9 cellular contexts compared by ENCODE assay signal in genomic region chr1:42913426-42914091, GRCh38. TPM values are rescaled to one million over a fixed set of nuclear protein-coding genes. Genes with fewer than 3 reads are reported as not detected.
DNase-seq lines count a peak whose midpoint lies in the region; ATAC-seq and TF ChIP-seq lines count a peak whose summit lies in the region.
"Had no signal": no experiment of that assay in that cellular context is flagged by ENCODE, and none has a peak within 500 bp of the region (broad histone marks: within the 10 kb centered on the region; RNA-seq: fewer than 3 reads in every experiment).

No MANE protein-coding gene starts in this region.

- H3K27ac ChIP-seq in body of pancreas (no peak overlapping the region), iPS DF 6.9 (ENCODE audit: low read length) (no peak overlapping the region), smooth muscle cell (ENCODE audit: low read depth) (no peak overlapping the region)
- H3K27ac ChIP-seq: BLaER1 had no signal

- WGBS in body of pancreas, 2 donors: 43% methylated on average over 5 of the region's 5 CpGs
- WGBS in iPS DF 6.9 (ENCODE audit: insufficient coverage, insufficient read length): no CpG with 5 or more reads among the region's 5 CpGs
- 56% methylated on average over 5 of the region's 5 CpGs for WGBS in smooth muscle cell (ENCODE audit: low lambda C conversion rate)

- no peaks in the 10 kb centered on the region for H3K4me1 ChIP-seq in Loucy (ENCODE audit: insufficient read depth, low read length, poor library complexity, severe bottlenecking)
- no peaks in the 10 kb centered on the region for H3K4me1 ChIP-seq in body of pancreas
- no peaks in the 10 kb centered on the region for H3K4me1 ChIP-seq in iPS DF 6.9 (ENCODE audit: control insufficient read depth, insufficient read depth, low read length)
- no peaks in the 10 kb centered on the region for H3K4me1 ChIP-seq in smooth muscle cell (ENCODE audit: low read depth)
- H3K4me1 ChIP-seq: BLaER1 had no signal

- H3K4me2 ChIP-seq in Loucy (ENCODE audit: low read depth, low read length, poor library complexity, severe bottlenecking) (no peak overlapping the region), smooth muscle cell (no peak overlapping the region)
- H3K4me2 ChIP-seq: BLaER1 had no signal

- H3K9ac ChIP-seq in Loucy (ENCODE audit: low read depth, low read length, poor library complexity, severe bottlenecking) (no peak overlapping the region), smooth muscle cell (ENCODE audit: low read depth) (no peak overlapping the region)
- H3K9ac ChIP-seq: BLaER1 had no signal

- no peaks in the 10 kb centered on the region for H4K20me1 ChIP-seq in Loucy (ENCODE audit: insufficient read depth, low read length, poor library complexity, severe bottlenecking)
- H4K20me1 ChIP-seq in smooth muscle cell (ENCODE audit: low read depth): no peaks in the 10 kb centered on the region
- H4K20me1 ChIP-seq: BLaER1 had no signal

- TF ChIP-seq POLR2A in body of pancreas (IDR thresholded peaks at IDR 0.05): no peak

- H3K4me3 ChIP-seq in Loucy (ENCODE audit: low read length, poor library complexity, severe bottlenecking) (no peak overlapping the region), body of pancreas (no peak overlapping the region), iPS DF 6.9 (ENCODE audit: low read length) (no peak overlapping the region), smooth muscle cell (no peak overlapping the region)
- H3K4me3 ChIP-seq: BLaER1 had no signal

- H3K9me2 ChIP-seq in Loucy (replicated peaks; ENCODE audit: low read depth, low read length): no peaks in the 10 kb centered on the region

- no peaks in the 10 kb centered on the region for H3K79me2 ChIP-seq in Loucy (ENCODE audit: insufficient read depth, low read length)
- H3K79me2 ChIP-seq in smooth muscle cell (ENCODE audit: low read depth): no peaks in the 10 kb centered on the region

- DNase-seq in NCI-H1436 (lab: John Stamatoyannopoulos, UW) (peak; percentile 48), NCI-H1436 treated with DMSO at 0.1 percent for 48 hours (lab: John Stamatoyannopoulos, UW) (no peak), RPMI8226 (peak; percentile 77), body of pancreas (peak; percentile 67 to 84 (median 71)), iPS DF 6.9 (ENCODE audit: low read depth, low spot score) (peak; percentile 82), smooth muscle cell (lab: John Stamatoyannopoulos, UW; ENCODE audit: unreplicated experiment) (no peak)

- H3F3A ChIP-seq in Loucy (ENCODE audit: low read depth): no peaks in the 10 kb centered on the region
- no peaks in the 10 kb centered on the region for H3F3A ChIP-seq in smooth muscle cell (ENCODE audit: low read depth)

- H3K36me3 ChIP-seq in Loucy (ENCODE audit: insufficient read depth, low read length): no peaks in the 10 kb centered on the region
- no peaks in the 10 kb centered on the region for H3K36me3 ChIP-seq in body of pancreas (replicated peaks in 1 of 2; ENCODE audit: insufficient read depth in 1 of 2, low read depth in 2 of 2)
- H3K36me3 ChIP-seq in iPS DF 6.9 (ENCODE audit: control insufficient read depth, insufficient read depth, low read length): no peaks in the 10 kb centered on the region
- no peaks in the 10 kb centered on the region for H3K36me3 ChIP-seq in smooth muscle cell (ENCODE audit: low read depth)
- H3K36me3 ChIP-seq: BLaER1 had no signal

- no peak overlapping the region for H2AFZ ChIP-seq in Loucy (ENCODE audit: low read length)
- H2AFZ ChIP-seq in smooth muscle cell (ENCODE audit: low read depth): no peak overlapping the region

- TF ChIP-seq CTCF in Loucy (conservative IDR thresholded peaks at IDR 0.05; ENCODE audit: low read length) (peak; percentile 73), body of pancreas (IDR thresholded peaks at IDR 0.05) (peak; percentile 61 to 97 (median 94)), smooth muscle cell (IDR thresholded peaks at IDR 0.05; ENCODE audit: borderline replicate concordance, insufficient read depth, poor library complexity, severe bottlenecking) (peak; percentile 67)

- ATAC-seq in body of pancreas: peak; percentile 95
- no peak for ATAC-seq in GM19467 (IDR thresholded peaks at IDR 0.05; ENCODE audit: unreplicated experiment)

- peaks cover 4% of the 10 kb centered on the region; the same call in 1 of the 2 replicates for H3K9me3 ChIP-seq in Loucy (ENCODE audit: insufficient read depth, low read depth, low read length)
- H3K9me3 ChIP-seq in body of pancreas: no peaks in the 10 kb centered on the region
- no peaks in the 10 kb centered on the region for H3K9me3 ChIP-seq in iPS DF 6.9 (ENCODE audit: control insufficient read depth, insufficient read depth, low read length)
- H3K9me3 ChIP-seq in smooth muscle cell (replicated peaks; ENCODE audit: low read depth): no peaks in the 10 kb centered on the region

- no peaks in the 10 kb centered on the region for H3K27me3 ChIP-seq in Loucy (ENCODE audit: insufficient read depth, low read length, poor library complexity, severe bottlenecking)
- no peaks in the 10 kb centered on the region for H3K27me3 ChIP-seq in body of pancreas
- H3K27me3 ChIP-seq in iPS DF 6.9 (ENCODE audit: control insufficient read depth, insufficient read depth, low read length): no peaks in the 10 kb centered on the region
- no peaks in the 10 kb centered on the region for H3K27me3 ChIP-seq in smooth muscle cell (ENCODE audit: low read depth)
- H3K27me3 ChIP-seq: BLaER1 had no signal

- intact Hi-C loops in body of pancreas (cut with DNase I): loop anchor here (5.0 kb wide), 1 partner anchor 159 kb away; no protein-coding TSS in a partner anchor

RNA-seq across cellular contexts. Expression of gene SLC2A1, which starts 45.1 kb away (rescaled TPM):
- total RNA-seq in body of pancreas (10 to 100 TPM in 1 of 2 donors, 1 to 10 TPM in 1; 4.2 to 13.2 TPM), smooth muscle cell (749 and 1,091 TPM in 2 replicates)
- 275 and 842 TPM in 2 replicates for polyA plus RNA-seq in smooth muscle cell

Comparison
In these comparisons a context has a peak if more than half of its experiments do, and no peak if none do; other contexts are left out.
1. DNase-seq: peak in NCI-H1436 (single experiment), RPMI8226 (single experiment), body of pancreas (4 of 4) and iPS DF 6.9 (single experiment); none in NCI-H1436 treated with DMSO at 0.1 percent for 48 hours (single experiment) and smooth muscle cell (single experiment).
2. RNA of gene SLC2A1, which starts 45.1 kb away (total RNA-seq): 749 to 1,091 TPM in smooth muscle cell; 4.2 to 13.2 TPM in body of pancreas; every median in the first group is over 10 times any median in the second.
3. Peak in every context shown above with its lines, with median percentiles within 50 percentile points of each other: CTCF ChIP-seq.